ENCODE assay signal across 20 cellular contexts in the genomic region with DNA sequence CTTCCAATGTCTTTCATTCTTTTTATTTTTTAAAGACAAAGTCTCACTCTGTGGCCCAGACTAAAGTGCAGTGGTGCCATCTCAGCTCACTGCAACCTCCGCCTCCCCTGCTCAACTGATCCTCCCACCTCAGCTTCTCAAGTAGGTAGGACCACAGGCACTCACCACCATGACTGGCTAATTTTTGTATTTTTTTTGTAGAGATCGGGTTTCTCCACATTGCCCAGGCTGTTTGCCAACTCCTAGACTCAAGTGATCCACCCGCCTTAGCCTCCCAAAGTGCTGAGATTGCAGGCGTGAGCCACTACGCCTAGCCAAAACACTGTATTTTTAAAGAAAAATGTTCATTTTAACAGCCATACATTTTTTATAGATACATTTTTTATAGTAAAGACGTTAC. TPM values are rescaled to one million over a fixed set of nuclear protein-coding genes. Genes with fewer than 3 reads are reported as not detected.
DNase-seq lines count a peak whose midpoint lies in the region; ATAC-seq, FAIRE-seq and TF ChIP-seq lines count a peak whose summit lies in the region.
"Had no signal": no experiment of that assay in that cellular context is flagged by ENCODE, and none has a peak within 500 bp of the region (broad histone marks: within the 10 kb centered on the region; RNA-seq: fewer than 3 reads in every experiment).

No MANE protein-coding gene starts in this region.

- H4K20me1 ChIP-seq in H1 (replicated peaks in 1 of 2; ENCODE audit: control insufficient read depth in 1 of 2, insufficient read depth in 2 of 2, low read length in 2 of 2) = no peaks in the 10 kb centered on the region

- CTCF ChIA-PET in H1 (lab: Charles Lee; ENCODE audit: partially characterized antibody) = interaction anchor here (0.8 kb wide), 1 partner anchor 15 kb away, joined by 4 read pairs; a partner anchor contains a TSS

- no peak for TF ChIP-seq RAD21 in H1 (IDR thresholded peaks at IDR 0.05 in 1 of 2, conservative IDR thresholded peaks at IDR 0.05 in 1 of 2; ENCODE audit: low read depth in 2 of 2, low read length in 2 of 2)

- POLR2A ChIA-PET in H1 (lab: Charles Lee; ENCODE audit: partially characterized antibody) = interaction anchor here (1.4 kb wide), 1 partner anchor 15 kb away, joined by 3 read pairs; no protein-coding TSS in a partner anchor

- no peaks in the 10 kb centered on the region for H3K79me2 ChIP-seq in H1 (ENCODE audit: control insufficient read depth in 1 of 2, insufficient read depth in 2 of 2, low read length in 2 of 2)

- TF ChIP-seq EP300 in H1 (IDR thresholded peaks at IDR 0.05; ENCODE audit: borderline replicate concordance in 1 of 2, low read depth in 2 of 2, low read length in 2 of 2) = no peak

- H2AK5ac ChIP-seq in H1 (ENCODE audit: low read depth, low read length) = no peak overlapping the region

- H3K36me3 ChIP-seq in H1 (ENCODE audit: control insufficient read depth in 2 of 4, insufficient read depth in 4 of 4, low read length in 3 of 4) = no peaks in the 10 kb centered on the region
- no peaks in the 10 kb centered on the region for H3K36me3 ChIP-seq in left ventricle myocardium inferior
- H3K36me3 ChIP-seq: gastrocnemius medialis, pancreas, transverse colon had no signal

- no peak overlapping the region for H2BK15ac ChIP-seq in H1 (ENCODE audit: low read length)

- no peak overlapping the region for H3K18ac ChIP-seq in H1 (ENCODE audit: extremely low read depth, low read length)

- no peak overlapping the region for H4K91ac ChIP-seq in H1 (replicated peaks; ENCODE audit: insufficient read length, low read length)

- no peak overlapping the region for H2BK12ac ChIP-seq in H1 (ENCODE audit: low read depth, low read length)

- no peak for TF ChIP-seq CTCF in H1 (IDR thresholded peaks at IDR 0.05; ENCODE audit: control extremely low read depth in 1 of 3, insufficient read depth in 1 of 3, low read depth in 1 of 3, low read length in 3 of 3)
- no peak for TF ChIP-seq CTCF in coronary artery (IDR thresholded peaks at IDR 0.05)
- no peak for TF ChIP-seq CTCF in left ventricle myocardium inferior (IDR thresholded peaks at IDR 0.05; ENCODE audit: borderline replicate concordance)

- H3K14ac ChIP-seq in H1 (ENCODE audit: insufficient read length) = no peak overlapping the region

- no peak for TF ChIP-seq POLR2A in H1 (IDR thresholded peaks at IDR 0.05; ENCODE audit: control extremely low read depth in 1 of 2, low read depth in 2 of 2, low read length in 2 of 2)

- H4K5ac ChIP-seq in H1 (ENCODE audit: insufficient read length, low read depth, low read length) = no peak overlapping the region

- H3K4ac ChIP-seq in H1 (replicated peaks; ENCODE audit: insufficient read length, low read depth, low read length) = no peak overlapping the region

- H3K4me3 ChIP-seq in H1 (ENCODE audit: extremely low read depth in 1 of 4, insufficient read depth in 2 of 4, low read depth in 3 of 4, low read length in 4 of 4) (no peak overlapping the region), coronary artery (no peak overlapping the region), left ventricle myocardium inferior (no peak overlapping the region)
- H3K4me3 ChIP-seq: gastrocnemius medialis, pancreas, transverse colon had no signal

- no peak overlapping the region for H3K4me2 ChIP-seq in H1 (ENCODE audit: insufficient read depth in 1 of 2, low read depth in 2 of 2, low read length in 2 of 2)

- H2BK5ac ChIP-seq in H1 (ENCODE audit: low read depth, low read length) = no peak overlapping the region

- WGBS in H1 (ENCODE audit: extremely low coverage in 1 of 2, insufficient coverage in 1 of 2, insufficient read length in 1 of 2, insufficient replicate concordance in 2 of 2, low coverage in 1 of 2, low lambda C conversion rate in 2 of 2, missing lambda C conversion rate in 1 of 2), 2 experiments = 86% methylated on average over 6 of the region's 6 CpGs; no CpG with 5 or more reads in 1 of the 2 experiments

- no peak for ATAC-seq in HG03159 (IDR thresholded peaks at IDR 0.05; ENCODE audit: unreplicated experiment)
- ATAC-seq: activated naive CD8-positive, alpha-beta T cell treated with anti-CD3 and anti-CD28 coated beads, Interleukin-2, amount 50 U/mL, for 24 hours; gastrocnemius medialis; pancreas had no signal

- FAIRE-seq in H1 (lab: Jason Lieb, UNC) = no peak
- FAIRE-seq: D721Med, pancreas had no signal

- no peaks in the 10 kb centered on the region for H3K79me1 ChIP-seq in H1 (ENCODE audit: low read depth, low read length)

- no peak overlapping the region for H3K56ac ChIP-seq in H1 (replicated peaks; ENCODE audit: insufficient read length, low read depth, low read length)

- no peaks in the 10 kb centered on the region for H3K4me1 ChIP-seq in H1 (replicated peaks in 1 of 4; ENCODE audit: control insufficient read depth in 3 of 4, insufficient read depth in 4 of 4, low read length in 3 of 4)
- H3K4me1 ChIP-seq in left ventricle myocardium inferior = no peaks in the 10 kb centered on the region
- H3K4me1 ChIP-seq: gastrocnemius medialis, pancreas, transverse colon had no signal

- H2BK20ac ChIP-seq in H1 (ENCODE audit: low read length) = no peak overlapping the region

- H3K9me3 ChIP-seq in H1 (ENCODE audit: insufficient read depth in 2 of 2, low read depth in 1 of 2, low read length in 1 of 2) = no peaks in the 10 kb centered on the region
- no peaks in the 10 kb centered on the region for H3K9me3 ChIP-seq in left ventricle myocardium inferior (replicated peaks)
- H3K9me3 ChIP-seq: gastrocnemius medialis, pancreas, transverse colon had no signal

- peaks cover 2% of the 10 kb centered on the region for H3K23me2 ChIP-seq in H1 (ENCODE audit: low read depth, low read length)

- DNase-seq in NCI-H524 (lab: John Stamatoyannopoulos, UW) = peak; percentile 10 to 48
- DNase-seq in NCI-H524 treated with DMSO at 0.1 percent for 48 hours (lab: John Stamatoyannopoulos, UW) = no peak
- peak; percentile 95 for DNase-seq in NCI-H2171 treated with DMSO at 0.1 percent for 48 hours (lab: John Stamatoyannopoulos, UW)
- DNase-seq in H1 (ENCODE audit: low read depth in 1 of 2, low spot score in 2 of 2) = no peak
- peak; percentile 56 for DNase-seq in stromal cell of bone marrow (ENCODE audit: low read depth)
- no peak for DNase-seq in coronary artery (ENCODE audit: low spot score)
- DNase-seq in left ventricle myocardium inferior = no peak
- DNase-seq: ACHN; activated CD4-positive, alpha-beta T cell treated with anti-CD3 and anti-CD28 coated beads for 1 hour; activated naive CD8-positive, alpha-beta T cell treated with anti-CD3 and anti-CD28 coated beads, Interleukin-2, amount 50 U/mL, for 24 hours; cortex of kidney; gastrocnemius medialis; midbrain; NCI-H1694 treated with DMSO at 0.1 percent for 48 hours; pancreas; SW 1271; transverse colon had no signal

- no peak overlapping the region for H3K9ac ChIP-seq in H1 (replicated peaks in 1 of 4; ENCODE audit: extremely low read depth in 1 of 4, low read depth in 3 of 4, low read length in 3 of 4)

- H3K23ac ChIP-seq in H1 (ENCODE audit: insufficient read length) = no peak overlapping the region

- H3K27me3 ChIP-seq in H1 (replicated peaks in 1 of 4; ENCODE audit: control insufficient read depth in 3 of 4, extremely low read depth in 1 of 4, insufficient read depth in 3 of 4, low read length in 3 of 4) (no peaks in the 10 kb centered on the region), left ventricle myocardium inferior (ENCODE audit: low read depth) (peaks cover 22% of the 10 kb centered on the region)
- H3K27me3 ChIP-seq: gastrocnemius medialis, pancreas had no signal

- intact Hi-C loops in left ventricle myocardium inferior (cut with micrococcal nuclease) = no loop called here

- H4K8ac ChIP-seq in H1 (ENCODE audit: extremely low read depth, insufficient read depth, low read length) = no peak overlapping the region

- peak overlapping the region; percentile 30; the same call in 1 of the 2 replicates for H2AFZ ChIP-seq in H1 (ENCODE audit: low read length)

- H3K27ac ChIP-seq in H1 (ENCODE audit: low read depth, low read length) = no peak overlapping the region
- H3K27ac ChIP-seq in coronary artery = no peak overlapping the region
- no peak overlapping the region for H3K27ac ChIP-seq in left ventricle myocardium inferior (replicated peaks)
- H3K27ac ChIP-seq: gastrocnemius medialis, pancreas, transverse colon had no signal

- no peak overlapping the region for H2BK120ac ChIP-seq in H1 (replicated peaks; ENCODE audit: low read depth, low read length)

RNA-seq across cellular contexts. Expression of a gene that starts 12.7 kb away (rescaled TPM):
- 0.57 and 1.2 TPM in 2 replicates for total RNA-seq in H1 (2021; fragmentation: NEBNext Ultra II Directional; extraction: Animal tissue kit (Norgen Biotek cat#: 25700))
- 0.30 and 0.33 TPM in 2 replicates for polyA plus RNA-seq in H1 (2011; rRNA removed)
- polyA plus RNA-seq in H1 (2011; cell fraction: cytosol; rRNA removed) = 0.72 TPM
- polyA plus RNA-seq in H1 (2011; cell fraction: nucleus; rRNA removed) = 2.0 TPM
- polyA plus RNA-seq in H1 (2012, experiment 1 of 2) = 0.36 to 0.94 TPM (median 0.61 TPM) in 4 replicates
- not detected for polyA plus RNA-seq in H1 (2012, experiment 2 of 2)
- 0.16 TPM for polyA plus RNA-seq in H1 (2013, experiment 1 of 2)
- polyA plus RNA-seq in H1 (2013, experiment 2 of 2) = 0.42 TPM
- polyA minus RNA-seq in H1 (2011; rRNA and poly(A)+ RNA removed) = 1.1 TPM in 2 replicates
- not detected for polyA minus RNA-seq in H1 (2011; cell fraction: cytosol; rRNA and poly(A)+ RNA removed)
- 1.00 TPM for polyA minus RNA-seq in H1 (2011; cell fraction: nucleus; rRNA and poly(A)+ RNA removed)
- not detected for total RNA-seq in left ventricle myocardium inferior
- total RNA-seq: transverse colon had no signal

RNA-seq across cellular contexts. Expression of a gene that starts 14.3 kb away (rescaled TPM):
- total RNA-seq in H1 (2021; fragmentation: NEBNext Ultra II Directional; extraction: Animal tissue kit (Norgen Biotek cat#: 25700)) = 13.4 and 14.7 TPM in 2 replicates
- 14.0 and 14.1 TPM in 2 replicates for polyA plus RNA-seq in H1 (2011; rRNA removed)
- polyA plus RNA-seq in H1 (2011; cell fraction: cytosol; rRNA removed) = 12.2 TPM
- polyA plus RNA-seq in H1 (2011; cell fraction: nucleus; rRNA removed) = 13.7 TPM
- 9.1 to 14.9 TPM (median 14.5 TPM) in 4 replicates for polyA plus RNA-seq in H1 (2012, experiment 1 of 2)
- polyA plus RNA-seq in H1 (2012, experiment 2 of 2) = 18.5 TPM
- 8.6 TPM for polyA plus RNA-seq in H1 (2013, experiment 1 of 2)
- polyA plus RNA-seq in H1 (2013, experiment 2 of 2) = 9.0 TPM
- 4.4 and 5.9 TPM in 2 replicates for polyA minus RNA-seq in H1 (2011; rRNA and poly(A)+ RNA removed)
- 5.9 TPM for polyA minus RNA-seq in H1 (2011; cell fraction: cytosol; rRNA and poly(A)+ RNA removed)
- polyA minus RNA-seq in H1 (2011; cell fraction: nucleus; rRNA and poly(A)+ RNA removed) = 8.4 TPM
- 1.7 TPM for total RNA-seq in left ventricle myocardium inferior
- total RNA-seq: HT-29 had no signal

RNA-seq across cellular contexts. Expression of a gene that starts 19.8 kb away (rescaled TPM):
- total RNA-seq in H1 (2021; fragmentation: NEBNext Ultra II Directional; extraction: Animal tissue kit (Norgen Biotek cat#: 25700)) = 14.0 and 15.9 TPM in 2 replicates
- 12.9 and 13.5 TPM in 2 replicates for polyA plus RNA-seq in H1 (2011; rRNA removed)
- polyA plus RNA-seq in H1 (2011; cell fraction: cytosol; rRNA removed) = 13.0 TPM
- 54.2 TPM for polyA plus RNA-seq in H1 (2011; cell fraction: nucleus; rRNA removed)
- 15.3 to 18.4 TPM (median 16.0 TPM) in 4 replicates for polyA plus RNA-seq in H1 (2012, experiment 1 of 2)
- 2.0 TPM for polyA plus RNA-seq in H1 (2012, experiment 2 of 2)
- 4.8 TPM for polyA plus RNA-seq in H1 (2013, experiment 1 of 2)
- polyA plus RNA-seq in H1 (2013, experiment 2 of 2) = 5.0 TPM
- polyA minus RNA-seq in H1 (2011; rRNA and poly(A)+ RNA removed) = 21.8 and 26.4 TPM in 2 replicates
- 9.0 TPM for polyA minus RNA-seq in H1 (2011; cell fraction: cytosol; rRNA and poly(A)+ RNA removed)
- polyA minus RNA-seq in H1 (2011; cell fraction: nucleus; rRNA and poly(A)+ RNA removed) = 34.7 TPM
- 21.8 TPM for total RNA-seq in left ventricle myocardium inferior

Comparison
In these comparisons a context has a peak if more than half of its experiments do, and no peak if none do; other contexts are left out.
1. DNase-seq: peak in NCI-H524 (2 of 2), NCI-H2171 treated with DMSO at 0.1 percent for 48 hours (single experiment) and stromal cell of bone marrow (single experiment); none in NCI-H524 treated with DMSO at 0.1 percent for 48 hours (single experiment), H1 (0 of 2), coronary artery (single experiment) and left ventricle myocardium inferior (single experiment).